In the genomic region with DNA sequence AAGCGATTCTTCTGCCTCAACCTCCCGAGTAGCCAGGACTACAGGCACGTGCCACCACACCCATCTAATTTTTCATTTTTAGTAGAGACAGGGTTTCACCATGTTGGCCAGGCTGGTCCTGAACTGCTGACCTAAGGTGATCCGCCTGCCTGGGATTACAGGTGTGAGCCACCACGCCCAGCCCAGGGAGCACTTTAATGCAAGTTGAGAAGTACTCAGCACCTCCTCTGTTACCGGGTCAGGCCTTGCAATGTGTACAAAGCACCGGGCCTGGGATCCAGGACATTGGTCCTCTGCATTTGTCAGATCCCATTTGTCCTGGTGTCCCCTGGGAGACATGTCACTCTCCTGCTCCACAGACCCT, we compare ENCODE assay signal across 12 cellular contexts.
A peak's percentile ranks its signal among the peaks of the same experiment; 100 is the strongest.
DNase-seq lines count a peak whose midpoint lies in the region; ATAC-seq, FAIRE-seq and TF ChIP-seq lines count a peak whose summit lies in the region.
"Had no signal": no experiment of that assay in that cellular context is flagged by ENCODE, and none has a peak within 500 bp of the region (broad histone marks: within the 10 kb centered on the region; RNA-seq: fewer than 3 reads in every experiment).

No MANE protein-coding gene starts in this region.

- SMC1A ChIA-PET in GM12878 (lab: Charles Lee; ENCODE audit: uncharacterized antibody, unreplicated experiment): interaction anchor here (1.0 to 8.0 kb wide), 4 partner anchors 9 to 23 kb away, joined by 3 to 108 read pairs (median 16); no protein-coding TSS in a partner anchor

- TF ChIP-seq CTCF in GM12878 (IDR thresholded peaks at IDR 0.05 in 2 of 3, conservative IDR thresholded peaks at IDR 0.05 in 1 of 3; ENCODE audit: control insufficient read depth in 2 of 3, extremely low read depth in 1 of 3, insufficient read depth in 1 of 3, low read depth in 3 of 3, low read length in 3 of 3) (no peak), nephron progenitor cell (IDR thresholded peaks at IDR 0.05) (no peak), tibial artery (IDR thresholded peaks at IDR 0.05) (no peak)

- no peak for TF ChIP-seq RAD21 in GM12878 (IDR thresholded peaks at IDR 0.05; ENCODE audit: insufficient read depth, low read depth, low read length)

- H3K27me3 ChIP-seq in GM12878 (replicated peaks in 1 of 2; ENCODE audit: control insufficient read depth in 2 of 2, insufficient read depth in 2 of 2, low read length in 1 of 2): no peaks in the 10 kb centered on the region
- H3K27me3 ChIP-seq in tibial artery: no peaks in the 10 kb centered on the region

- H3K27ac Mint-ChIP-seq in activated T-cell treated with anti-CD3 and anti-CD28 coated beads, Interleukin-2, amount 50 U/mL, for 24 hours: no peak overlapping the region
- H3K27ac Mint-ChIP-seq in nephron progenitor cell (peak overlapping the region; percentile 90), T-cell (no peak overlapping the region)

- peaks cover 78% of the 10 kb centered on the region for H3K4me1 ChIP-seq in GM12878 (ENCODE audit: control insufficient read depth, insufficient read depth, low read length)
- H3K4me1 ChIP-seq in tibial artery: peaks cover 3 to 99% (median 67%) of the 10 kb centered on the region in 4 donors

- peaks cover 6% of the 10 kb centered on the region for H3K36me3 Mint-ChIP-seq in activated T-cell treated with anti-CD3 and anti-CD28 coated beads, Interleukin-2, amount 50 U/mL, for 24 hours (ENCODE audit: low read depth)
- no peaks in the 10 kb centered on the region for H3K36me3 Mint-ChIP-seq in activated T-cell treated with anti-CD3 and anti-CD28 coated beads, Interleukin-2, amount 50 U/mL, for 4 hours (ENCODE audit: insufficient read depth)
- H3K36me3 Mint-ChIP-seq in nephron progenitor cell (ENCODE audit: low read depth) (no peaks in the 10 kb centered on the region), T-cell (no peaks in the 10 kb centered on the region)

- no peak for ATAC-seq in activated T-cell treated with anti-CD3 and anti-CD28 coated beads, Interleukin-2, amount 50 U/mL, for 4 hours
- ATAC-seq in GM12878: no peak
- ATAC-seq in T-cell (replicated peaks in 1 of 4): no peak

- RAD21 ChIA-PET in GM12878 (lab: Charles Lee; ENCODE audit: unreplicated experiment): interaction anchor here (0.7 to 6.5 kb wide), 4 partner anchors 23 to 92 kb away, joined by 3 to 82 read pairs (median 4); no protein-coding TSS in a partner anchor

- no peaks in the 10 kb centered on the region for H3K9me3 Mint-ChIP-seq in activated T-cell treated with anti-CD3 and anti-CD28 coated beads, Interleukin-2, amount 50 U/mL, for 24 hours
- no peaks in the 10 kb centered on the region for H3K9me3 Mint-ChIP-seq in activated T-cell treated with anti-CD3 and anti-CD28 coated beads, Interleukin-2, amount 50 U/mL, for 4 hours
- no peaks in the 10 kb centered on the region for H3K9me3 Mint-ChIP-seq in nephron progenitor cell
- H3K9me3 Mint-ChIP-seq in T-cell: peaks cover 0 to 4% (median 0%) of the 10 kb centered on the region in 3 donors

- TF ChIP-seq EP300 in GM12878 (IDR thresholded peaks at IDR 0.05; ENCODE audit: borderline replicate concordance in 1 of 2, control insufficient read depth in 1 of 2, low read depth in 2 of 2, low read length in 2 of 2): no peak

- H3K4me1 Mint-ChIP-seq in activated T-cell treated with anti-CD3 and anti-CD28 coated beads, Interleukin-2, amount 50 U/mL, for 24 hours (ENCODE audit: low read depth): peaks cover 86% of the 10 kb centered on the region
- H3K4me1 Mint-ChIP-seq in activated T-cell treated with anti-CD3 and anti-CD28 coated beads, Interleukin-2, amount 50 U/mL, for 4 hours (ENCODE audit: low read depth): peaks cover 68% of the 10 kb centered on the region
- peaks cover 71% of the 10 kb centered on the region for H3K4me1 Mint-ChIP-seq in nephron progenitor cell
- H3K4me1 Mint-ChIP-seq in T-cell: peaks cover 33 to 64% (median 50%) of the 10 kb centered on the region in 3 donors

- peaks cover 2% of the 10 kb centered on the region; the same call in 1 of the 2 replicates for H3K79me2 ChIP-seq in GM12878 (ENCODE audit: control insufficient read depth, insufficient read depth, low read length)

- H2AFZ ChIP-seq in GM12878 (ENCODE audit: control insufficient read depth, low read depth, low read length): no peak overlapping the region

- in situ Hi-C loops in GM12878 (cut with MboI): no loop called here

- H3K9me3 ChIP-seq in GM12878 (replicated peaks; ENCODE audit: control insufficient read depth, insufficient read depth, low read length) (no peaks in the 10 kb centered on the region; the same call in 2 of the 3 replicates), tibial artery (no peaks in the 10 kb centered on the region)

- no peaks in the 10 kb centered on the region for H4K20me1 ChIP-seq in GM12878 (ENCODE audit: control insufficient read depth, insufficient read depth)

- H3K9ac ChIP-seq in GM12878 (ENCODE audit: control insufficient read depth, insufficient read depth, low read length): no peak overlapping the region

- no peak overlapping the region for H3K4me3 Mint-ChIP-seq in activated T-cell treated with anti-CD3 and anti-CD28 coated beads, Interleukin-2, amount 50 U/mL, for 24 hours
- H3K4me3 Mint-ChIP-seq in activated T-cell treated with anti-CD3 and anti-CD28 coated beads, Interleukin-2, amount 50 U/mL, for 4 hours: no peak overlapping the region
- H3K4me3 Mint-ChIP-seq in nephron progenitor cell (no peak overlapping the region), T-cell (no peak overlapping the region)

- TF ChIP-seq POLR2A in GM12878 (IDR thresholded peaks at IDR 0.05; ENCODE audit: low read depth, low read length): no peak

- no TSS peak for BruUV-seq in GM12878 (replicated peaks; lab: Mats Ljungman, UMichigan)

- no peak overlapping the region for H3K4me2 ChIP-seq in GM12878 (ENCODE audit: control insufficient read depth, insufficient read depth)

- POLR2A ChIA-PET in GM12878 (lab: Charles Lee) (interaction anchor here (1.1 kb wide), 1 partner anchor 23 kb away, joined by 4 read pairs; no protein-coding TSS in a partner anchor), T-cell (lab: Charles Lee) (no interaction called here)

- peak; percentile 30 for DNase-seq in activated T-cell treated with anti-CD3 and anti-CD28 coated beads, Interleukin-2, amount 50 U/mL, for 24 hours
- no peak for DNase-seq in activated T-cell treated with anti-CD3 and anti-CD28 coated beads, Interleukin-2, amount 50 U/mL, for 4 hours
- DNase-seq in GM12878 (ENCODE audit: low read depth, low spot score) (no peak), nephron progenitor cell (no peak), tibial artery (no peak), NCI-H2029 (lab: John Stamatoyannopoulos, UW) (no peak), medulla oblongata (ENCODE audit: extremely low spot score) (no peak), T-cell (no peak)
- DNase-seq: activated CD8-positive, alpha-beta memory T cell treated with anti-CD3 and anti-CD28 coated beads for 24 hours; NCI-H1105 treated with DMSO at 0.1 percent for 48 hours; occipital lobe had no signal

- intact Hi-C loops in GM12878 (cut with micrococcal nuclease; ENCODE audit: unreplicated experiment) (no loop called here), tibial artery (cut with DNase I; ENCODE audit: low total_unique reads) (loop anchor here (5.0 to 10.0 kb wide), 2 partner anchors 97 to 450 kb away; no protein-coding TSS in a partner anchor)

- H3K36me3 ChIP-seq in GM12878 (ENCODE audit: control insufficient read depth in 2 of 2, insufficient read depth in 2 of 2, low read length in 1 of 2): no peaks in the 10 kb centered on the region
- H3K36me3 ChIP-seq in tibial artery: no peaks in the 10 kb centered on the region

- H3K4me3 ChIP-seq in GM12878 (no peak overlapping the region), tibial artery (no peak overlapping the region)

- FAIRE-seq in GM12878 (lab: Jason Lieb, UNC): no peak
- FAIRE-seq: islet of Langerhans had no signal

- CTCF ChIA-PET in GM12878 (lab: Yijun Ruan, JAX) (interaction anchor here (1.0 kb wide), 1 partner anchor 25 kb away, joined by 4 read pairs; no protein-coding TSS in a partner anchor), T-cell (lab: Charles Lee) (no interaction called here)

- WGBS in GM12878 (ENCODE audit: insufficient coverage, insufficient replicate concordance, low lambda C conversion rate, missing lambda C conversion rate): 74% methylated on average over 7 of the region's 7 CpGs

- H3K27ac ChIP-seq in GM12878 (ENCODE audit: control insufficient read depth, insufficient read depth) (peak overlapping the region; percentile 71), tibial artery (peak overlapping the region; percentile 87)

- no peaks in the 10 kb centered on the region for H3K27me3 Mint-ChIP-seq in activated T-cell treated with anti-CD3 and anti-CD28 coated beads, Interleukin-2, amount 50 U/mL, for 24 hours
- no peaks in the 10 kb centered on the region for H3K27me3 Mint-ChIP-seq in activated T-cell treated with anti-CD3 and anti-CD28 coated beads, Interleukin-2, amount 50 U/mL, for 4 hours (ENCODE audit: low read depth)
- H3K27me3 Mint-ChIP-seq in nephron progenitor cell (ENCODE audit: low read depth, poor library complexity): no peaks in the 10 kb centered on the region
- H3K27me3 Mint-ChIP-seq in T-cell: no peaks in the 10 kb centered on the region

TF ChIP-seq in GM12878, 131 proteins besides CTCF, POLR2A, EP300 and RAD21:
- TF ChIP-seq, protein P1, sequence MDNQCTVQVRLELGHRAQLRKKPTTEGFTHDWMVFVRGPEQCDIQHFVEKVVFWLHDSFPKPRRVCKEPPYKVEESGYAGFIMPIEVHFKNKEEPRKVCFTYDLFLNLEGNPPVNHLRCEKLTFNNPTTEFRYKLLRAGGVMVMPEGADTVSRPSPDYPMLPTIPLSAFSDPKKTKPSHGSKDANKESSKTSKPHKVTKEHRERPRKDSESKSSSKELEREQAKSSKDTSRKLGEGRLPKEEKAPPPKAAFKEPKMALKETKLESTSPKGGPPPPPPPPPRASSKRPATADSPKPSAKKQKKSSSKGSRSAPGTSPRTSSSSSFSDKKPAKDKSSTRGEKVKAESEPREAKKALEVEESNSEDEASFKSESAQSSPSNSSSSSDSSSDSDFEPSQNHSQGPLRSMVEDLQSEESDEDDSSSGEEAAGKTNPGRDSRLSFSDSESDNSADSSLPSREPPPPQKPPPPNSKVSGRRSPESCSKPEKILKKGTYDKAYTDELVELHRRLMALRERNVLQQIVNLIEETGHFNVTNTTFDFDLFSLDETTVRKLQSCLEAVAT (IDR thresholded peaks at IDR 0.05): 0 out of 2 replicates have a peak, but pooled peaks have one; percentile 35
- TF ChIP-seq DPF2 (IDR thresholded peaks at IDR 0.05) (no peak), BHLHE40 (IDR thresholded peaks at IDR 0.05; ENCODE audit: borderline replicate concordance in 1 of 2, low read depth in 2 of 2, low read length in 1 of 2) (0 out of 4 replicates have a peak, but pooled peaks of 1 of the 2 experiments have one; percentile 3)
TF ChIP-seq in GM12878: peak in this region for 2.
